Comparison of ENCODE assay signal across 1 cellular context in the genomic region with DNA sequence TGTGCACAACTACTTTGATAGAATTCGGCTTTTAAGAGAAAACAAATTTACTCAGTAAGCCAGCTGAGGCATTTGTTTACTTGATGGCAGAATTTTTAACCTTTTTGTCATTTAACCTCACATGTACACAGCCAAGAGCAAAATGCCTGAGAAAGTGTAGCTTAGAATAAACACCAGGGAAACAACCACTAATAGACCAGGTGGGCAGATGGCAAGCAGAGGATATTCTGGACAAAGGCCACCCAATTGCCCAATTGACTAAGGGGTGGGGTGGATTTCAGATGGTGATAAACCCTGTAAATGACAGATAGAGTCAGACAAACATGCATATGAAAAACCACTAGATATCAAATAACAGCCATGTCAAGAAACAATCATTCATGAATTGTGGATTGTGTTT.
TF ChIP-seq lines count a peak whose summit lies in the region.

No MANE protein-coding gene starts in this region.

TF ChIP-seq in GM23338, 12 proteins besides CTCF, POLR2A, EP300 and RAD21 (continued from another document):
- TF ChIP-seq, protein P1, sequence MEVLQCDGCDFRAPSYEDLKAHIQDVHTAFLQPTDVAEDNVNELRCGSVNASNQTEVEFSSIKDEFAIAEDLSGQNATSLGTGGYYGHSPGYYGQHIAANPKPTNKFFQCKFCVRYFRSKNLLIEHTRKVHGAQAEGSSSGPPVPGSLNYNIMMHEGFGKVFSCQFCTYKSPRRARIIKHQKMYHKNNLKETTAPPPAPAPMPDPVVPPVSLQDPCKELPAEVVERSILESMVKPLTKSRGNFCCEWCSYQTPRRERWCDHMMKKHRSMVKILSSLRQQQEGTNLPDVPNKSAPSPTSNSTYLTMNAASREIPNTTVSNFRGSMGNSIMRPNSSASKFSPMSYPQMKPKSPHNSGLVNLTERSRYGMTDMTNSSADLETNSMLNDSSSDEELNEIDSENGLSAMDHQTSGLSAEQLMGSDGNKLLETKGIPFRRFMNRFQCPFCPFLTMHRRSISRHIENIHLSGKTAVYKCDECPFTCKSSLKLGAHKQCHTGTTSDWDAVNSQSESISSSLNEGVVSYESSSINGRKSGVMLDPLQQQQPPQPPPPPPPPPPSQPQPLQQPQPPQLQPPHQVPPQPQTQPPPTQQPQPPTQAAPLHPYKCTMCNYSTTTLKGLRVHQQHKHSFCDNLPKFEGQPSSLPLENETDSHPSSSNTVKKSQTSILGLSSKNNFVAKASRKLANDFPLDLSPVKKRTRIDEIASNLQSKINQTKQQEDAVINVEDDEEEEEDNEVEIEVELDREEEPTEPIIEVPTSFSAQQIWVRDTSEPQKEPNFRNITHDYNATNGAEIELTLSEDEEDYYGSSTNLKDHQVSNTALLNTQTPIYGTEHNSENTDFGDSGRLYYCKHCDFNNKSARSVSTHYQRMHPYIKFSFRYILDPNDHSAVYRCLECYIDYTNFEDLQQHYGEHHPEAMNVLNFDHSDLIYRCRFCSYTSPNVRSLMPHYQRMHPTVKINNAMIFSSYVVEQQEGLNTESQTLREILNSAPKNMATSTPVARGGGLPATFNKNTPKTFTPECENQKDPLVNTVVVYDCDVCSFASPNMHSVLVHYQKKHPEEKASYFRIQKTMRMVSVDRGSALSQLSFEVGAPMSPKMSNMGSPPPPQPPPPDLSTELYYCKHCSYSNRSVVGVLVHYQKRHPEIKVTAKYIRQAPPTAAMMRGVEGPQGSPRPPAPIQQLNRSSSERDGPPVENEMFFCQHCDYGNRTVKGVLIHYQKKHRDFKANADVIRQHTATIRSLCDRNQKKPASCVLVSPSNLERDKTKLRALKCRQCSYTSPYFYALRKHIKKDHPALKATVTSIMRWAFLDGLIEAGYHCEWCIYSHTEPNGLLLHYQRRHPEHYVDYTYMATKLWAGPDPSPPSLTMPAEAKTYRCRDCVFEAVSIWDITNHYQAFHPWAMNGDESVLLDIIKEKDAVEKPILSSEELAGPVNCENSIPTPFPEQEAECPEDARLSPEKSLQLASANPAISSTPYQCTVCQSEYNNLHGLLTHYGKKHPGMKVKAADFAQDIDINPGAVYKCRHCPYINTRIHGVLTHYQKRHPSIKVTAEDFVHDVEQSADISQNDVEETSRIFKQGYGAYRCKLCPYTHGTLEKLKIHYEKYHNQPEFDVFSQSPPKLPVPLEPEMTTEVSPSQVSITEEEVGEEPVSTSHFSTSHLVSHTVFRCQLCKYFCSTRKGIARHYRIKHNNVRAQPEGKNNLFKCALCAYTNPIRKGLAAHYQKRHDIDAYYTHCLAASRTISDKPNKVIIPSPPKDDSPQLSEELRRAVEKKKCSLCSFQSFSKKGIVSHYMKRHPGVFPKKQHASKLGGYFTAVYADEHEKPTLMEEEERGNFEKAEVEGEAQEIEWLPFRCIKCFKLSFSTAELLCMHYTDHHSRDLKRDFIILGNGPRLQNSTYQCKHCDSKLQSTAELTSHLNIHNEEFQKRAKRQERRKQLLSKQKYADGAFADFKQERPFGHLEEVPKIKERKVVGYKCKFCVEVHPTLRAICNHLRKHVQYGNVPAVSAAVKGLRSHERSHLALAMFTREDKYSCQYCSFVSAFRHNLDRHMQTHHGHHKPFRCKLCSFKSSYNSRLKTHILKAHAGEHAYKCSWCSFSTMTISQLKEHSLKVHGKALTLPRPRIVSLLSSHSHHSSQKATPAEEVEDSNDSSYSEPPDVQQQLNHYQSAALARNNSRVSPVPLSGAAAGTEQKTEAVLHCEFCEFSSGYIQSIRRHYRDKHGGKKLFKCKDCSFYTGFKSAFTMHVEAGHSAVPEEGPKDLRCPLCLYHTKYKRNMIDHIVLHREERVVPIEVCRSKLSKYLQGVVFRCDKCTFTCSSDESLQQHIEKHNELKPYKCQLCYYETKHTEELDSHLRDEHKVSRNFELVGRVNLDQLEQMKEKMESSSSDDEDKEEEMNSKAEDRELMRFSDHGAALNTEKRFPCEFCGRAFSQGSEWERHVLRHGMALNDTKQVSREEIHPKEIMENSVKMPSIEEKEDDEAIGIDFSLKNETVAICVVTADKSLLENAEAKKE (CRISPR knock-in tag; IDR thresholded peaks at IDR 0.05) = no peak
- no peak for TF ChIP-seq CREB1 (CRISPR knock-in tag; IDR thresholded peaks at IDR 0.05; ENCODE audit: low read depth)
- no peak for TF ChIP-seq ZNF331 (CRISPR knock-in tag; IDR thresholded peaks at IDR 0.05; ENCODE audit: low read depth)
- TF ChIP-seq POLR2AphosphoS5 (IDR thresholded peaks at IDR 0.05; ENCODE audit: low read depth) = no peak
